In genomic region chr3:50235716-50236483, GRCh38 we compare ENCODE assay signal across 1 cellular context.
A peak's percentile ranks its signal among the peaks of the same experiment; 100 is the strongest.
TF ChIP-seq lines count a peak whose summit lies in the region.

Gene GNAI2, plus strand, starts transcription at chr3:50236204. Its CDS starts 132 bp downstream, at chr3:50236336.

TF ChIP-seq in HEK293, 187 proteins besides CTCF, POLR2A, EP300 and RAD21 (continued from another document and continues in another):
- TF ChIP-seq ZNF18 (tag by site-specific recombination; IDR thresholded peaks at IDR 0.05) = no peak
- TF ChIP-seq PRDM10 (tag by site-specific recombination; IDR thresholded peaks at IDR 0.05) = peak; percentile 93
- TF ChIP-seq ZNF148 (tag by site-specific recombination; IDR thresholded peaks at IDR 0.05; ENCODE audit: borderline replicate concordance) = no peak
- TF ChIP-seq ZBTB48 (tag by site-specific recombination; IDR thresholded peaks at IDR 0.05) = no peak
- no peak for TF ChIP-seq ZNF624 (tag by site-specific recombination; IDR thresholded peaks at IDR 0.05)
- no peak for TF ChIP-seq ZBTB10 (tag by site-specific recombination; IDR thresholded peaks at IDR 0.05)
- TF ChIP-seq ZNF202 (tag by site-specific recombination; IDR thresholded peaks at IDR 0.05; ENCODE audit: borderline replicate concordance) = no peak
- no peak for TF ChIP-seq ZNF654 (tag by site-specific recombination; IDR thresholded peaks at IDR 0.05; ENCODE audit: low read depth)
- no peak for TF ChIP-seq GLI4 (tag by site-specific recombination; IDR thresholded peaks at IDR 0.05)
- TF ChIP-seq ZNF596 (tag by site-specific recombination; IDR thresholded peaks at IDR 0.05) = 0 out of 2 replicates have a peak, but pooled peaks have one; percentile 21
- peak; percentile 96 for TF ChIP-seq SP2 (tag by site-specific recombination; IDR thresholded peaks at IDR 0.05)
- TF ChIP-seq ZBTB26 (tag by site-specific recombination; optimal IDR thresholded peaks at IDR 0.05) = peak; percentile 57
- TF ChIP-seq ZBTB20 (tag by site-specific recombination; IDR thresholded peaks at IDR 0.05) = peak; percentile 88
- no peak for TF ChIP-seq ZNF544 (tag by site-specific recombination; IDR thresholded peaks at IDR 0.05)
- TF ChIP-seq ZNF274 (IDR thresholded peaks at IDR 0.05; ENCODE audit: low read length) = no peak
- no peak for TF ChIP-seq ZNF274 (tag by site-specific recombination; IDR thresholded peaks at IDR 0.05; ENCODE audit: borderline replicate concordance)
- peak; percentile 45; the same call in 1 of the 2 replicates for TF ChIP-seq KLF1 (tag by site-specific recombination; IDR thresholded peaks at IDR 0.05)
- TF ChIP-seq ZNF571 (tag by site-specific recombination; IDR thresholded peaks at IDR 0.05) = no peak
- TF ChIP-seq KLF16 (tag by site-specific recombination; IDR thresholded peaks at IDR 0.05) = no peak
- peak; percentile 63; the same call in 1 of the 2 replicates for TF ChIP-seq ZEB2 (tag by site-specific recombination; IDR thresholded peaks at IDR 0.05)
- no peak for TF ChIP-seq ZNF639 (tag by site-specific recombination; IDR thresholded peaks at IDR 0.05)
- no peak for TF ChIP-seq BCL6B (tag by site-specific recombination; IDR thresholded peaks at IDR 0.05)
- no peak for TF ChIP-seq ZNF600 (tag by site-specific recombination; IDR thresholded peaks at IDR 0.05)
- TF ChIP-seq ZNF561 (tag by site-specific recombination; IDR thresholded peaks at IDR 0.05; ENCODE audit: borderline replicate concordance) = peak; percentile 43; the same call in 1 of the 2 replicates
- TF ChIP-seq ZNF114 (tag by site-specific recombination; IDR thresholded peaks at IDR 0.05) = no peak
- peak; percentile 34; the same call in 1 of the 2 replicates for TF ChIP-seq ZIC2 (tag by site-specific recombination; IDR thresholded peaks at IDR 0.05)
- peak; percentile 39 for TF ChIP-seq ZNF341 (tag by site-specific recombination; IDR thresholded peaks at IDR 0.05; ENCODE audit: low read depth)
- no peak for TF ChIP-seq ZFP37 (tag by site-specific recombination; IDR thresholded peaks at IDR 0.05)
- TF ChIP-seq ZNF292 (tag by site-specific recombination; IDR thresholded peaks at IDR 0.05; ENCODE audit: borderline replicate concordance, low read depth) = no peak
- peak; percentile 97 for TF ChIP-seq SP3 (tag by site-specific recombination; IDR thresholded peaks at IDR 0.05)
- no peak for TF ChIP-seq ZNF549 (tag by site-specific recombination; IDR thresholded peaks at IDR 0.05)
- TF ChIP-seq ZNF449 (tag by site-specific recombination; IDR thresholded peaks at IDR 0.05) = peak; percentile 82
- TF ChIP-seq OVOL3 (tag by site-specific recombination; IDR thresholded peaks at IDR 0.05) = no peak
- TF ChIP-seq BCL11A (tag by site-specific recombination; IDR thresholded peaks at IDR 0.05; ENCODE audit: low read depth) = no peak
- no peak for TF ChIP-seq ZNF175 (tag by site-specific recombination; IDR thresholded peaks at IDR 0.05)
- TF ChIP-seq REST (tag by site-specific recombination; IDR thresholded peaks at IDR 0.05) = peak; percentile 70; the same call in 1 of the 2 replicates
- no peak for TF ChIP-seq ZNF580 (tag by site-specific recombination; IDR thresholded peaks at IDR 0.05)
- TF ChIP-seq ZBTB8A (tag by site-specific recombination; IDR thresholded peaks at IDR 0.05) = peak; percentile 99
